Comparison of ENCODE assay signal across 12 cellular contexts in the genomic region with DNA sequence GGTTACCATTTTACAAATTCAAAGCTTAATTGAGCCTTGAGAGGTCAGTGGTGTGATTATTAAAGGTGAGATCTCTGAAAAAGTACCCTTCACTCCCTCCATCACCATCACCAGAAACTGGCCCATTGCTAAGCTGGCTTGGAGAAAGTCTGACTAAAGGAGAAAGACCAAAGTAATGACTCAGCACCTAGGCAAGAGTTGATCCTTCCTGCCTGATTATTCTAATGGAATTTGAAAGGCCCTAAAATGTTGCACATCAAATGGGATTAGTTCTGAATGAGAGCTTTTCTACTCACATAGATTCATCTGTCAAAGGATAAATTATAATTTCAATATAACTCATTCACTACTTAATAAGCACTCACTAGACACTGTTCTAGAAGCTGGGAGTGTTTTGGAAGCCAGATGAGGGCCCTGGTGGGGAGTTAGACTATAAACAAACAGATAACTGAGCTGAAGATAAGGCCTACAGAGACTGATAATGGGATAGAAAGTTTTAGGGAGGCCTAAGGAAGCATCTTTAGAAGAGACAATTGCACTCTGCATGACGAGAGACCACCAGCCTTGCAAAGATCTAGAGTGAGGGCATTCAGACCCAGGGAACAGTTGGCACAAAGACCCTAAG.
DNase-seq lines count a peak whose midpoint lies in the region; TF ChIP-seq lines count a peak whose summit lies in the region.
"Had no signal": no experiment of that assay in that cellular context is flagged by ENCODE, and none has a peak within 500 bp of the region (broad histone marks: within the 10 kb centered on the region; RNA-seq: fewer than 3 reads in every experiment).

No MANE protein-coding gene starts in this region.

- no peaks in the 10 kb centered on the region for H3K9me3 ChIP-seq in esophagus muscularis mucosa
- H3K9me3 ChIP-seq: colonic mucosa had no signal

- TF ChIP-seq POLR2A in esophagus muscularis mucosa (IDR thresholded peaks at IDR 0.05; ENCODE audit: low read depth) = no peak

- no peaks in the 10 kb centered on the region for H3K27me3 ChIP-seq in esophagus muscularis mucosa
- H3K27me3 ChIP-seq: colonic mucosa had no signal

- peak overlapping the region; percentile 77 to 83 (median 80) for H3K27ac ChIP-seq in esophagus muscularis mucosa (replicated peaks in 1 of 4)
- H3K27ac ChIP-seq: colonic mucosa had no signal

- H3K36me3 Mint-ChIP-seq in activated CD4-positive, alpha-beta memory T cell treated with anti-CD3 and anti-CD28 coated beads, Interleukin-2, amount 10 ng/mL, durations not matched to agents 7 days and 5 days (ENCODE audit: low read depth) = peaks cover 21% of the 10 kb centered on the region

- H3K4me3 ChIP-seq in esophagus muscularis mucosa = no peak overlapping the region
- H3K4me3 ChIP-seq: colonic mucosa had no signal

- H3K36me3 ChIP-seq in esophagus muscularis mucosa = peaks cover 0 to 24% (median 7%) of the 10 kb centered on the region in 4 donors
- H3K36me3 ChIP-seq: colonic mucosa had no signal

- WGBS in esophagus muscularis mucosa = 100% methylated on average over 1 of the region's 1 CpG

- no peak for TF ChIP-seq CTCF in esophagus muscularis mucosa (IDR thresholded peaks at IDR 0.05)

- H3K9me3 Mint-ChIP-seq in activated CD4-positive, alpha-beta memory T cell treated with anti-CD3 and anti-CD28 coated beads, Interleukin-2, amount 10 ng/mL, durations not matched to agents 7 days and 5 days = peaks cover 2% of the 10 kb centered on the region
- H3K9me3 Mint-ChIP-seq: activated T-cell treated with anti-CD3 and anti-CD28 coated beads, Interleukin-2, amount 50 U/mL, for 72 hours had no signal

- CTCF ChIA-PET in activated CD4-positive, alpha-beta memory T cell treated with anti-CD3 and anti-CD28 coated beads, Interleukin-2, amount 10 ng/mL, durations not matched to agents 7 days and 5 days (lab: Charles Lee) = interaction anchor here (1.4 to 3.2 kb wide), 3 partner anchors 12 to 594 kb away, joined by 3 to 12 read pairs (median 6); no protein-coding TSS in a partner anchor

- POLR2A ChIA-PET in activated CD4-positive, alpha-beta memory T cell treated with anti-CD3 and anti-CD28 coated beads, Interleukin-2, amount 10 ng/mL, durations not matched to agents 7 days and 5 days (lab: Charles Lee) = interaction anchor here (1.0 to 1.7 kb wide), 3 partner anchors 31 to 87 kb away, joined by 3 to 7 read pairs (median 4); no protein-coding TSS in a partner anchor

- peaks cover 28% of the 10 kb centered on the region for H3K4me1 Mint-ChIP-seq in activated CD4-positive, alpha-beta memory T cell treated with anti-CD3 and anti-CD28 coated beads, Interleukin-2, amount 10 ng/mL, durations not matched to agents 7 days and 5 days

- peaks cover 54 to 90% (median 89%) of the 10 kb centered on the region in 4 donors for H3K4me1 ChIP-seq in esophagus muscularis mucosa

- no peak for TF ChIP-seq EP300 in esophagus muscularis mucosa (IDR thresholded peaks at IDR 0.05)

- no peak overlapping the region for H3K27ac Mint-ChIP-seq in activated CD4-positive, alpha-beta memory T cell treated with anti-CD3 and anti-CD28 coated beads, Interleukin-2, amount 10 ng/mL, durations not matched to agents 7 days and 5 days
- H3K27ac Mint-ChIP-seq: activated T-cell treated with anti-CD3 and anti-CD28 coated beads, Interleukin-2, amount 50 U/mL, for 72 hours had no signal

- DNase-seq in Daoy (ENCODE audit: low read depth) = peak; percentile 19
- peak; percentile 70 for DNase-seq in NCI-H226
- DNase-seq in esophagus muscularis mucosa (ENCODE audit: extremely low spot score) = no peak
- DNase-seq in renal cortical epithelial cell (ENCODE audit: low read depth) = peak; percentile 48
- DNase-seq in activated CD4-positive, alpha-beta memory T cell treated with anti-CD3 and anti-CD28 coated beads, Interleukin-2, amount 10 ng/mL, durations not matched to agents 7 days and 5 days = no peak
- DNase-seq in D341Med (ENCODE audit: low spot score) = no peak
- DNase-seq in SHP77 treated with DMSO at 0.1 percent for 48 hours (lab: John Stamatoyannopoulos, UW) = no peak
- no peak for DNase-seq in 8988T
- DNase-seq: activated T-cell treated with anti-CD3 and anti-CD28 coated beads, Interleukin-2, amount 50 U/mL, for 72 hours; colonic mucosa; DMS79; NCI-H1436 had no signal

- H3K4me3 Mint-ChIP-seq in activated CD4-positive, alpha-beta memory T cell treated with anti-CD3 and anti-CD28 coated beads, Interleukin-2, amount 10 ng/mL, durations not matched to agents 7 days and 5 days = no peak overlapping the region
- H3K4me3 Mint-ChIP-seq: activated T-cell treated with anti-CD3 and anti-CD28 coated beads, Interleukin-2, amount 50 U/mL, for 72 hours had no signal

- intact Hi-C loops in esophagus muscularis mucosa (cut with DNase I) = no loop called here

- H3K27me3 Mint-ChIP-seq in activated CD4-positive, alpha-beta memory T cell treated with anti-CD3 and anti-CD28 coated beads, Interleukin-2, amount 10 ng/mL, durations not matched to agents 7 days and 5 days = no peaks in the 10 kb centered on the region

Comparison
In these comparisons a context has a peak if more than half of its experiments do, and no peak if none do; other contexts are left out.
1. DNase-seq: peak in Daoy (single experiment), NCI-H226 (single experiment) and renal cortical epithelial cell (single experiment); none in esophagus muscularis mucosa (single experiment), activated CD4-positive, alpha-beta memory T cell treated with anti-CD3 and anti-CD28 coated beads, Interleukin-2, amount 10 ng/mL, durations not matched to agents 7 days and 5 days (single experiment), D341Med (single experiment), SHP77 treated with DMSO at 0.1 percent for 48 hours (single experiment) and 8988T (single experiment).